Comparison of ENCODE assay signal across 24 cellular contexts in genomic region chr12:130446846-130447654, GRCh38.
"Had no signal": no experiment of that assay in that cellular context is flagged by ENCODE, and none has a peak within 500 bp of the region (broad histone marks: within the 10 kb centered on the region; RNA-seq: fewer than 3 reads in every experiment).

No MANE protein-coding gene starts in this region.

- DNase-seq: Kasumi-1, MM.1S, NCI-H1105, NCI-H1417, NCI-H1436 treated with DMSO at 0.1 percent for 48 hours, NCI-H1694, NCI-H187 treated with DMSO at 0.1 percent for 48 hours, NCI-H2029 treated with DMSO at 0.1 percent for 48 hours, NCI-H2171, NCI-H226, NCI-H446, NCI-H510A, NCI-H524 treated with DMSO at 0.1 percent for 48 hours, NCI-H69, NCI-H774, PC-3, SHP77, SK-N-SH had no signal

- H3K4me3 ChIP-seq: K562 had no signal

- H3K27me3 Mint-ChIP-seq: IgD-negative memory B cell had no signal

- H3K36me3 Mint-ChIP-seq: IgD-negative memory B cell had no signal

- H3K9me3 ChIP-seq: SK-N-SH had no signal

- H3K27ac ChIP-seq: HL-60, KMS-11, RWPE1 had no signal

- H3K4me1 Mint-ChIP-seq: IgD-negative memory B cell had no signal

- H3K4me2 ChIP-seq: KMS-11, SK-N-SH had no signal

- H3K9ac ChIP-seq: KMS-11, SK-N-SH had no signal

- ATAC-seq: K562, Panc1, PC-3 had no signal
